In genomic region chr6:34281702-34282334, GRCh38 we compare ENCODE assay signal across 1 cellular context.
TF ChIP-seq lines count a peak whose summit lies in the region.

No MANE protein-coding gene starts in this region.

TF ChIP-seq in K562, 482 proteins besides CTCF, POLR2A, EP300 and RAD21 (continued from another document):
- TF ChIP-seq ZNF592 (IDR thresholded peaks at IDR 0.05) (peak; percentile 90), TCF7 (IDR thresholded peaks at IDR 0.05; ENCODE audit: borderline replicate concordance) (peak; percentile 100), SIRT6 (IDR thresholded peaks at IDR 0.05; ENCODE audit: low read depth, low read length) (no peak), RBFOX2 (IDR thresholded peaks at IDR 0.05; ENCODE audit: low read depth, low read length) (no peak), KAT8 (IDR thresholded peaks at IDR 0.05; ENCODE audit: low read depth) (no peak), ZSCAN29 (IDR thresholded peaks at IDR 0.05) (no peak), XRCC3 (IDR thresholded peaks at IDR 0.05) (no peak), HIVEP1 (CRISPR knock-in tag; IDR thresholded peaks at IDR 0.05) (no peak), FOXJ3 (CRISPR knock-in tag; IDR thresholded peaks at IDR 0.05) (no peak), POLR2AphosphoS5 (IDR thresholded peaks at IDR 0.05; ENCODE audit: control insufficient read depth, insufficient read depth, low read depth, low read length) (peak; percentile 97), FOXK1 (CRISPR knock-in tag; IDR thresholded peaks at IDR 0.05; ENCODE audit: borderline replicate concordance) (no peak), MAFF (IDR thresholded peaks at IDR 0.05; ENCODE audit: low read length) (no peak), NR4A1 (CRISPR knock-in tag; IDR thresholded peaks at IDR 0.05) (no peak), NR4A1 (tag; IDR thresholded peaks at IDR 0.05) (peak; percentile 63; the same call in 1 of the 2 replicates)
